ENCODE assay signal across 31 cellular contexts in genomic region chr5:133323464-133323863, GRCh38.
"Had no signal": no experiment of that assay in that cellular context is flagged by ENCODE, and none has a peak within 500 bp of the region (broad histone marks: within the 10 kb centered on the region; RNA-seq: fewer than 3 reads in every experiment).

No MANE protein-coding gene starts in this region.

- H3K4me3 ChIP-seq: adrenal gland, MG63, SJSA1 had no signal

- H3K27me3 Mint-ChIP-seq: activated naive CD8-positive, alpha-beta T cell; activated T-helper 17 cell treated with anti-CD3 and anti-CD28 coated beads, Interleukin-2, amount 50 U/mL, for 72 hours had no signal

- H3K9me3 ChIP-seq: adrenal gland, MG63, SJSA1 had no signal

- H3K4me1 ChIP-seq: adrenal gland, SJSA1 had no signal

- H3K4me3 Mint-ChIP-seq: activated CD4-positive, alpha-beta memory T cell treated with anti-CD3 and anti-CD28 coated beads for 36 hours; activated naive CD4-positive, alpha-beta T cell treated with anti-CD3 and anti-CD28 coated beads for 36 hours; activated naive CD8-positive, alpha-beta T cell; activated T-helper 17 cell treated with anti-CD3 and anti-CD28 coated beads, Interleukin-2, amount 50 U/mL, for 72 hours; T-helper 2 cell treated with Interferon-gamma antibody and Interleukin-4, amounts not matched to agents 5 μg/mL and 100 μg/mL, for 36 hours; WTC11 had no signal

- H3K27me3 ChIP-seq: adrenal gland, MG63 had no signal

- H3K9me3 Mint-ChIP-seq: activated CD4-positive, alpha-beta memory T cell treated with anti-CD3 and anti-CD28 coated beads for 36 hours; activated naive CD4-positive, alpha-beta T cell treated with anti-CD3 and anti-CD28 coated beads for 36 hours; activated T-helper 17 cell treated with anti-CD3 and anti-CD28 coated beads, Interleukin-2, amount 50 U/mL, for 72 hours; T-helper 2 cell treated with Interferon-gamma antibody and Interleukin-4, amounts not matched to agents 5 μg/mL and 100 μg/mL, for 36 hours; WTC11 had no signal

- H3K36me3 Mint-ChIP-seq: activated CD4-positive, alpha-beta memory T cell treated with anti-CD3 and anti-CD28 coated beads for 36 hours; activated naive CD8-positive, alpha-beta T cell; WTC11 had no signal

- H3K27ac Mint-ChIP-seq: activated CD4-positive, alpha-beta memory T cell treated with anti-CD3 and anti-CD28 coated beads for 36 hours; activated naive CD4-positive, alpha-beta T cell treated with anti-CD3 and anti-CD28 coated beads for 36 hours; activated naive CD8-positive, alpha-beta T cell; T-helper 2 cell treated with Interferon-gamma antibody and Interleukin-4, amounts not matched to agents 5 μg/mL and 100 μg/mL, for 36 hours; WTC11 had no signal

- H3K36me3 ChIP-seq: adrenal gland, MG63, SJSA1 had no signal

- H3K27ac ChIP-seq: adrenal gland, SJSA1 had no signal

- DNase-seq: activated CD4-positive, alpha-beta memory T cell treated with anti-CD3 and anti-CD28 coated beads for 36 hours; activated CD4-positive, alpha-beta T cell treated with anti-CD3 and anti-CD28 coated beads for 48 hours; activated CD4-positive, CD25-positive, alpha-beta regulatory T cell treated with anti-CD3 and anti-CD28 coated beads, Interleukin-2, amount 50 U/mL, for 72 hours; activated gamma-delta T cell; activated naive CD4-positive, alpha-beta T cell treated with anti-CD3 and anti-CD28 coated beads for 36 hours; activated T-cell treated with anti-CD3 and anti-CD28 coated beads for 4 hours; activated T-cell treated with anti-CD3 and anti-CD28 coated beads, Interleukin-2, amount 50 U/mL, for 48 hours; adrenal gland; anterior cingulate cortex; MG63; MV-4-11; NCI-H1092 treated with DMSO at 0.1 percent for 48 hours; NCI-H1417 treated with DMSO at 0.1 percent for 48 hours; NCI-H1694; NCI-H2107; NCI-H2171 treated with DMSO at 0.1 percent for 48 hours; NCI-H226; NCI-H526; NCI-H774; NK-92 treated with Interleukin-12 subunit alpha and Interleukin-12 subunit beta, amount 100 ng/mL, for 24 hours; OCI-M1; RPMI8226; SHP77; SW 1271 had no signal

- ATAC-seq: activated T-helper 17 cell treated with anti-CD3 and anti-CD28 coated beads, Interleukin-2, amount 50 U/mL, for 72 hours; Panc1; SK-N-SH treated with all-trans-retinoic acid at 6 μM for 48 hours; WTC11 had no signal
